In genomic region chrX:68257015-68257414, GRCh38 we compare ENCODE assay signal across 34 cellular contexts.
"Had no signal": no experiment of that assay in that cellular context is flagged by ENCODE, and none has a peak within 500 bp of the region (broad histone marks: within the 10 kb centered on the region; RNA-seq: fewer than 3 reads in every experiment).

No MANE protein-coding gene starts in this region.

- H3K4me1 ChIP-seq: adrenal gland had no signal

- DNase-seq: activated CD4-positive, alpha-beta memory T cell treated with anti-CD3 and anti-CD28 coated beads, Interleukin-2, amount 10 ng/mL, durations not matched to agents 7 days and 5 days; activated CD4-positive, alpha-beta T cell treated with anti-CD3 and anti-CD28 coated beads for 1 hour; activated CD4-positive, alpha-beta T cell treated with anti-CD3 and anti-CD28 coated beads for 36 hours; activated CD4-positive, alpha-beta T cell treated with anti-CD3 and anti-CD28 coated beads for 48 hours; activated CD4-positive, alpha-beta T cell treated with anti-CD3 and anti-CD28 coated beads, Interleukin-2, amount 10 ng/mL, durations not matched to agents 7 days and 5 days; activated CD4-positive, alpha-beta T cell treated with anti-CD3 and anti-CD28 coated beads, Interleukin-2, amount 50 U/mL, for 48 hours; activated CD4-positive, CD25-positive, alpha-beta regulatory T cell; activated CD8-positive, alpha-beta memory T cell treated with anti-CD3 and anti-CD28 coated beads for 24 hours; activated CD8-positive, alpha-beta memory T cell treated with anti-CD3 and anti-CD28 coated beads, Interleukin-2, amount 10 ng/mL, durations not matched to agents 7 days and 5 days; activated CD8-positive, alpha-beta memory T cell treated with anti-CD3 and anti-CD28 coated beads, Interleukin-2, amount 50 U/mL, for 48 hours; activated CD8-positive, alpha-beta T cell treated with anti-CD3 and anti-CD28 coated beads, Interleukin-2, amount 10 ng/mL, durations not matched to agents 7 days and 5 days; activated effector memory CD4-positive, alpha-beta T cell treated with anti-CD3 and anti-CD28 coated beads, Interleukin-2, amount 50 U/mL, for 16 hours; activated gamma-delta T cell treated with Interleukin-2 at 50 U/mL for 16 hours; activated naive CD4-positive, alpha-beta T cell; activated naive CD4-positive, alpha-beta T cell treated with anti-CD3 and anti-CD28 coated beads for 36 hours; activated naive CD4-positive, alpha-beta T cell treated with anti-CD3 and anti-CD28 coated beads, Interleukin-2, amount 50 U/mL, for 16 hours; activated naive CD8-positive, alpha-beta T cell treated with anti-CD3 and anti-CD28 coated beads for 36 hours; activated T-cell treated with anti-CD3 and anti-CD28 coated beads, Interleukin-2, amount 50 U/mL, for 24 hours; activated T-cell treated with anti-CD3 and anti-CD28 coated beads, Interleukin-2, amount 50 U/mL, for 48 hours; adrenal gland; amniotic stem cell; aorta; caudate nucleus; cerebellar nuclear complex; T-helper 1 cell; T-helper 2 cell; T-helper 9 cell; WERI-Rb-1 had no signal

- ATAC-seq: activated CD4-positive, alpha-beta T cell treated with anti-CD3 and anti-CD28 coated beads for 36 hours; activated CD4-positive, CD25-positive, alpha-beta regulatory T cell treated with anti-CD3 and anti-CD28 coated beads, Interleukin-2, amount 50 U/mL, for 24 hours; activated CD8-positive, alpha-beta memory T cell treated with anti-CD3 and anti-CD28 coated beads, Interleukin-2, amount 10 ng/mL, durations not matched to agents 7 days and 5 days; activated CD8-positive, alpha-beta T cell treated with anti-CD3 and anti-CD28 coated beads, Interleukin-2, amount 10 ng/mL, durations not matched to agents 7 days and 5 days; activated naive CD4-positive, alpha-beta T cell treated with anti-CD3 and anti-CD28 coated beads, Interleukin-2, amount 50 U/mL, for 72 hours; WTC11 had no signal

- H3K36me3 ChIP-seq: adrenal gland, cardiac muscle cell, WERI-Rb-1 had no signal

- H3K27ac ChIP-seq: adrenal gland, cardiac muscle cell, WERI-Rb-1 had no signal

- H3K9me3 ChIP-seq: adrenal gland had no signal

- FAIRE-seq: bronchial epithelial cell, TTC549 had no signal

- H3K4me3 ChIP-seq: adrenal gland, cardiac muscle cell had no signal

- H3K27me3 ChIP-seq: adrenal gland, cardiac muscle cell had no signal
